15 cellular contexts compared by ENCODE assay signal in genomic region chr4:52249583-52249982, GRCh38.
DNase-seq lines count a peak whose midpoint lies in the region; ATAC-seq and TF ChIP-seq lines count a peak whose summit lies in the region.
"Had no signal": no experiment of that assay in that cellular context is flagged by ENCODE, and none has a peak within 500 bp of the region (broad histone marks: within the 10 kb centered on the region; RNA-seq: fewer than 3 reads in every experiment).

No MANE protein-coding gene starts in this region.

- peaks cover 9% of the 10 kb centered on the region for H3F3A ChIP-seq in DOHH2 (ENCODE audit: control insufficient read depth, insufficient read depth)

- H3K79me2 ChIP-seq in DOHH2 (ENCODE audit: control insufficient read depth, low read length), result no peaks in the 10 kb centered on the region

- peaks cover 25% of the 10 kb centered on the region for H3K36me3 ChIP-seq in DOHH2 (ENCODE audit: control insufficient read depth, low read length)
- H3K36me3 ChIP-seq in heart right ventricle, result no peaks in the 10 kb centered on the region
- H3K36me3 ChIP-seq in sigmoid colon, result no peaks in the 10 kb centered on the region

- peak; percentile 49 for ATAC-seq in HG03175 (IDR thresholded peaks at IDR 0.05; ENCODE audit: unreplicated experiment)
- no peak for ATAC-seq in heart right ventricle
- ATAC-seq: CD8-positive, alpha-beta T cell; HepG2 had no signal

- peak overlapping the region; percentile 52 for H3K4me3 ChIP-seq in DOHH2 (ENCODE audit: low read length)
- H3K4me3 ChIP-seq in heart right ventricle, result no peak overlapping the region
- no peak overlapping the region for H3K4me3 ChIP-seq in sigmoid colon

- no peaks in the 10 kb centered on the region for H3K27me3 Mint-ChIP-seq in brain
- no peaks in the 10 kb centered on the region for H3K27me3 Mint-ChIP-seq in MCF 10A (ENCODE audit: insufficient read depth, unreplicated experiment)
- H3K27me3 Mint-ChIP-seq: B cell had no signal

- TF ChIP-seq POLR2A in sigmoid colon (IDR thresholded peaks at IDR 0.05), result no peak

- intact Hi-C loops in heart right ventricle (cut with DNase I) (loop anchor here in 3 of 10 donors (10.0 kb wide), 2 partner anchors 105 to 115 kb away; no protein-coding TSS in a partner anchor), MCF 10A (cut with micrococcal nuclease) (no loop called here), sigmoid colon (cut with DNase I) (no loop called here)

- TF ChIP-seq CTCF in DOHH2 (IDR thresholded peaks at IDR 0.05; ENCODE audit: low read depth, low read length, poor library complexity, severe bottlenecking) (no peak), brain (conservative IDR thresholded peaks at IDR 0.05) (no peak), heart right ventricle (IDR thresholded peaks at IDR 0.05) (no peak), MCF 10A (IDR thresholded peaks at IDR 0.05; ENCODE audit: unreplicated experiment) (no peak), sigmoid colon (IDR thresholded peaks at IDR 0.05) (no peak)

- H3K36me3 Mint-ChIP-seq in brain (no peaks in the 10 kb centered on the region), MCF 10A (ENCODE audit: insufficient read depth, unreplicated experiment) (no peaks in the 10 kb centered on the region)
- H3K36me3 Mint-ChIP-seq: CD14-positive monocyte; CD8-positive, alpha-beta T cell had no signal

- peaks cover 6 to 17% (median 9%) of the 10 kb centered on the region in 5 experiments for H3K9me3 Mint-ChIP-seq in brain
- peaks cover 14% of the 10 kb centered on the region for H3K9me3 Mint-ChIP-seq in MCF 10A (ENCODE audit: unreplicated experiment)
- H3K9me3 Mint-ChIP-seq: HFFc6 had no signal

- no peak for TF ChIP-seq EP300 in sigmoid colon (IDR thresholded peaks at IDR 0.05)

- no TSS peak for BruUV-seq in MCF 10A (replicated peaks; lab: Mats Ljungman, UMichigan)

- H3K9me3 ChIP-seq in DOHH2 (ENCODE audit: control insufficient read depth, insufficient read depth, low read length), result peaks cover 38% of the 10 kb centered on the region
- peaks cover 0 to 17% (median 0%) of the 10 kb centered on the region in 11 donors for H3K9me3 ChIP-seq in heart right ventricle
- H3K9me3 ChIP-seq in sigmoid colon, result peaks cover 0 to 3% (median 0%) of the 10 kb centered on the region in 4 donors

- CTCF ChIA-PET in MCF 10A (lab: Yijun Ruan, JAX), result interaction anchor here (1.0 to 1.6 kb wide), 3 partner anchors 125 to 1984 kb away, joined by 3 to 6 read pairs (median 3); no protein-coding TSS in a partner anchor

- WGBS in heart right ventricle, 2 donors, result 63 to 74% methylated on average over 2 of the region's 2 CpGs
- whole genome bisulfite sequencing in sigmoid colon, 2 donors, result 68 to 74% methylated on average over 2 of the region's 2 CpGs

- H3K27me3 ChIP-seq in DOHH2 (ENCODE audit: control insufficient read depth, low read length) (no peaks in the 10 kb centered on the region), heart right ventricle (no peaks in the 10 kb centered on the region), sigmoid colon (no peaks in the 10 kb centered on the region)

- POLR2A ChIA-PET in MCF 10A (lab: Yijun Ruan, JAX), result interaction anchor here (1.1 kb wide), 1 partner anchor 271 kb away, joined by 3 read pairs; no protein-coding TSS in a partner anchor

- no peak for DNase-seq in heart right ventricle
- no peak for DNase-seq in MCF 10A (ENCODE audit: unreplicated experiment)
- no peak for DNase-seq in RKO (ENCODE audit: low spot score)
- DNase-seq in sigmoid colon, result no peak
- DNase-seq: CD8-positive, alpha-beta T cell; COR-L47; DMS53; HCEC 1CT; HFFc6 had no signal

- H3K4me2 ChIP-seq in DOHH2 (ENCODE audit: low read length), result peak overlapping the region; percentile 58

- H3K9me2 ChIP-seq in DOHH2 (replicated peaks; ENCODE audit: control insufficient read depth, low read length), result no peaks in the 10 kb centered on the region

- H4K20me1 ChIP-seq in DOHH2 (ENCODE audit: control insufficient read depth, insufficient read depth, low read depth, low read length), result no peaks in the 10 kb centered on the region

- H3K27ac ChIP-seq in DOHH2 (ENCODE audit: low read depth, low read length), result peak overlapping the region; percentile 74
- peak overlapping the region in 1 of 10 donors; percentile 18 for H3K27ac ChIP-seq in heart right ventricle
- H3K27ac ChIP-seq in sigmoid colon, result no peak overlapping the region

- peaks cover 70% of the 10 kb centered on the region for H3K4me1 ChIP-seq in DOHH2 (ENCODE audit: control insufficient read depth, low read length)
- H3K4me1 ChIP-seq in heart right ventricle, result peaks cover 0 to 48% (median 18%) of the 10 kb centered on the region in 9 donors
- H3K4me1 ChIP-seq in sigmoid colon, result peaks cover 0 to 13% (median 11%) of the 10 kb centered on the region in 4 donors

- H3K4me1 Mint-ChIP-seq in brain (peaks cover 60% of the 10 kb centered on the region), MCF 10A (ENCODE audit: insufficient read depth, unreplicated experiment) (no peaks in the 10 kb centered on the region)
- H3K4me1 Mint-ChIP-seq: B cell, CD14-positive monocyte had no signal

- H3K4me3 Mint-ChIP-seq in brain (peak overlapping the region in 1 of 5 experiments; percentile 45), MCF 10A (ENCODE audit: unreplicated experiment) (no peak overlapping the region)
- H3K4me3 Mint-ChIP-seq: B cell; CD14-positive monocyte; CD8-positive, alpha-beta T cell; HFFc6 had no signal

- H3K27ac Mint-ChIP-seq in brain (peak overlapping the region in 3 of 5 experiments; percentile 28 to 55 (median 37)), MCF 10A (ENCODE audit: low read depth, unreplicated experiment) (no peak overlapping the region)
- H3K27ac Mint-ChIP-seq: B cell; CD8-positive, alpha-beta T cell; HFFc6 had no signal
